Comparison of ENCODE assay signal across 8 cellular contexts in the genomic region with DNA sequence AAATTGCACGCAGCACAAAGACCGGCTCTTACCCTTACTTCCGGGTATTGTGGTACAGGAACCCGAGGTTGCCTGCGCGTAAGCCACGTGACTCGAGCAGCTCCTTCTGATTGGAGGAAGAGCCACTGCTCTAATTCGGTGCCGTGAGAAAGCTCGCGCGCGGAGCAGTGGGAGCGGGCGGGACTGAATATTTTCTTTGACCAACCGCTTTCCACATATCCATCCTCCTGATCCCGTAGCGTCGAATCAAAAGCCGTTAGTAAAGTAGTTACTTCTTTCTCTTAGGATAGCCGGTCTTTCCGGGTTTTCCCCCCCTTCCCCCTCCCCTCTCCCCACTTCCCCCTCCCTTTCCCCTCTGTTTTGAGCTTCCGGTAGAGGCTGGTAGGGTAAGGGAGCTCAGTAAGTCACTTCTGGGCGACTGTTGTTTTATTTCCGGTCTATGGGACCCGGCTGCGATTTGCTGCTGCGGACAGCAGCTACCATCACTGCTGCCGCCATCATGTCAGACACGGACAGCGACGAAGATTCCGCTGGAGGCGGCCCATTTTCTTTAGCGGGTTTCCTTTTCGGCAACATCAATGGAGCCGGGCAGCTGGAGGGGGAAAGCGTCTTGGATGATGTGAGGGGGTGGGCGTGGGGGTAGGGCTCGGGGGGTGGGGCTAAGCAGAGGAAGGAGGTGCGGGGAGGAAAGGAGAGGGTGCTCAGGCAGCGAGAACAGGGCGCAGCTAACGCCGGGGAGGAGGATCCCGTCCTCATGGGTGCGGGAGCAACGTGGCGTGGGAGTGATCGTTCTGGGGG. TPM values are rescaled to one million over a fixed set of nuclear protein-coding genes. Genes with fewer than 3 reads are reported as not detected.
DNase-seq lines count a peak whose midpoint lies in the region; TF ChIP-seq lines count a peak whose summit lies in the region.

A gene with protein sequence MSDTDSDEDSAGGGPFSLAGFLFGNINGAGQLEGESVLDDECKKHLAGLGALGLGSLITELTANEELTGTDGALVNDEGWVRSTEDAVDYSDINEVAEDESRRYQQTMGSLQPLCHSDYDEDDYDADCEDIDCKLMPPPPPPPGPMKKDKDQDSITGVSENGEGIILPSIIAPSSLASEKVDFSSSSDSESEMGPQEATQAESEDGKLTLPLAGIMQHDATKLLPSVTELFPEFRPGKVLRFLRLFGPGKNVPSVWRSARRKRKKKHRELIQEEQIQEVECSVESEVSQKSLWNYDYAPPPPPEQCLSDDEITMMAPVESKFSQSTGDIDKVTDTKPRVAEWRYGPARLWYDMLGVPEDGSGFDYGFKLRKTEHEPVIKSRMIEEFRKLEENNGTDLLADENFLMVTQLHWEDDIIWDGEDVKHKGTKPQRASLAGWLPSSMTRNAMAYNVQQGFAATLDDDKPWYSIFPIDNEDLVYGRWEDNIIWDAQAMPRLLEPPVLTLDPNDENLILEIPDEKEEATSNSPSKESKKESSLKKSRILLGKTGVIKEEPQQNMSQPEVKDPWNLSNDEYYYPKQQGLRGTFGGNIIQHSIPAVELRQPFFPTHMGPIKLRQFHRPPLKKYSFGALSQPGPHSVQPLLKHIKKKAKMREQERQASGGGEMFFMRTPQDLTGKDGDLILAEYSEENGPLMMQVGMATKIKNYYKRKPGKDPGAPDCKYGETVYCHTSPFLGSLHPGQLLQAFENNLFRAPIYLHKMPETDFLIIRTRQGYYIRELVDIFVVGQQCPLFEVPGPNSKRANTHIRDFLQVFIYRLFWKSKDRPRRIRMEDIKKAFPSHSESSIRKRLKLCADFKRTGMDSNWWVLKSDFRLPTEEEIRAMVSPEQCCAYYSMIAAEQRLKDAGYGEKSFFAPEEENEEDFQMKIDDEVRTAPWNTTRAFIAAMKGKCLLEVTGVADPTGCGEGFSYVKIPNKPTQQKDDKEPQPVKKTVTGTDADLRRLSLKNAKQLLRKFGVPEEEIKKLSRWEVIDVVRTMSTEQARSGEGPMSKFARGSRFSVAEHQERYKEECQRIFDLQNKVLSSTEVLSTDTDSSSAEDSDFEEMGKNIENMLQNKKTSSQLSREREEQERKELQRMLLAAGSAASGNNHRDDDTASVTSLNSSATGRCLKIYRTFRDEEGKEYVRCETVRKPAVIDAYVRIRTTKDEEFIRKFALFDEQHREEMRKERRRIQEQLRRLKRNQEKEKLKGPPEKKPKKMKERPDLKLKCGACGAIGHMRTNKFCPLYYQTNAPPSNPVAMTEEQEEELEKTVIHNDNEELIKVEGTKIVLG (N-terminal part only) (plus strand): TSS at position 482 of the 798 bp plus-strand sequence. CDS start 18 bp downstream, at position 500.

- no peaks in the 10 kb centered on the region for H3K9me3 Mint-ChIP-seq in activated naive CD4-positive, alpha-beta T cell treated with anti-CD3 and anti-CD28 coated beads for 36 hours

- H3K36me3 ChIP-seq in neuron (ENCODE audit: insufficient read depth, low read length) (peaks cover 9% of the 10 kb centered on the region), subcutaneous abdominal adipose tissue (ENCODE audit: control insufficient read depth in 5 of 5, insufficient read depth in 5 of 5, low read length in 5 of 5) (peaks cover 0 to 11% (median 4%) of the 10 kb centered on the region in 5 donors)

- H3K36me3 Mint-ChIP-seq in activated naive CD4-positive, alpha-beta T cell treated with anti-CD3 and anti-CD28 coated beads for 36 hours (ENCODE audit: low read depth) = peaks cover 8% of the 10 kb centered on the region

- intact Hi-C loops in activated naive CD4-positive, alpha-beta T cell treated with anti-CD3 and anti-CD28 coated beads for 36 hours (cut with micrococcal nuclease) = loop anchor here (1.0 to 5.0 kb wide), 9 partner anchors 83 to 816 kb away; a partner anchor contains a TSS

- no peaks in the 10 kb centered on the region for H3K27me3 Mint-ChIP-seq in activated naive CD4-positive, alpha-beta T cell treated with anti-CD3 and anti-CD28 coated beads for 36 hours (ENCODE audit: low read depth)

- TF ChIP-seq CTCF in HFF-Myc (IDR thresholded peaks at IDR 0.05; ENCODE audit: low read depth, low read length, missing control alignments) = no peak

- H3K4me3 ChIP-seq in HFF-Myc (replicated peaks; ENCODE audit: low read depth, low read length) (peak within 1 kb of the TSS; percentile 81), neuron (ENCODE audit: low read length) (peak within 1 kb of the TSS; percentile 66), subcutaneous abdominal adipose tissue (ENCODE audit: low read depth in 1 of 5, low read length in 5 of 5) (peak within 1 kb of the TSS; percentile 71 to 94 (median 85))

- peak within 1 kb of the TSS; percentile 98 for H3K4me3 Mint-ChIP-seq in activated naive CD4-positive, alpha-beta T cell treated with anti-CD3 and anti-CD28 coated beads for 36 hours

- CTCF ChIA-PET in activated naive CD4-positive, alpha-beta T cell treated with anti-CD3 and anti-CD28 coated beads for 36 hours (lab: Charles Lee) = interaction anchor here (0.6 kb wide), 2 partner anchors 48 to 216 kb away, joined by 3 to 6 read pairs; no protein-coding TSS in a partner anchor

- H3K9me3 ChIP-seq in neuron (ENCODE audit: low read length) = no peaks in the 10 kb centered on the region
- peaks cover 0 to 6% (median 0%) of the 10 kb centered on the region in 5 donors for H3K9me3 ChIP-seq in subcutaneous abdominal adipose tissue (ENCODE audit: control insufficient read depth in 5 of 5, low read length in 5 of 5)

- H3K4me1 ChIP-seq in neuron (ENCODE audit: insufficient read depth, low read length) (peaks cover 10% of the 10 kb centered on the region), subcutaneous abdominal adipose tissue (ENCODE audit: control insufficient read depth in 5 of 5, insufficient read depth in 5 of 5, low read length in 5 of 5) (peaks cover 4 to 25% (median 18%) of the 10 kb centered on the region in 5 donors)

- peaks cover 25% of the 10 kb centered on the region for H3K4me1 Mint-ChIP-seq in activated naive CD4-positive, alpha-beta T cell treated with anti-CD3 and anti-CD28 coated beads for 36 hours (ENCODE audit: low read depth)

- H3K27me3 ChIP-seq in neuron (ENCODE audit: insufficient read depth, low read length) (no peaks in the 10 kb centered on the region), subcutaneous abdominal adipose tissue (ENCODE audit: control insufficient read depth in 5 of 5, insufficient read depth in 4 of 5, low read length in 5 of 5) (peaks cover 0 to 4% (median 2%) of the 10 kb centered on the region in 5 donors)

- peak within 1 kb of the TSS; percentile 88 for H3K27ac ChIP-seq in subcutaneous abdominal adipose tissue (ENCODE audit: low read depth, low read length)

- no peak within 1 kb of the TSS for H2AFZ ChIP-seq in neuron (ENCODE audit: low read depth, low read length)

- H3K9ac ChIP-seq in subcutaneous abdominal adipose tissue (ENCODE audit: low read length in 5 of 5) = peak within 1 kb of the TSS; percentile 66 to 92 (median 84)

- H3K27ac Mint-ChIP-seq in activated naive CD4-positive, alpha-beta T cell treated with anti-CD3 and anti-CD28 coated beads for 36 hours = peak within 1 kb of the TSS; percentile 99

- peak; percentile 94 for DNase-seq in GM03348 (ENCODE audit: low spot score)
- DNase-seq in HFF-Myc (ENCODE audit: extremely low read depth, low read depth) = peak; percentile 90
- peak; percentile 96 for DNase-seq in NAMALWA (ENCODE audit: low spot score)
- DNase-seq in SK-N-DZ (ENCODE audit: low spot score) = peak; percentile 97
- DNase-seq in activated naive CD4-positive, alpha-beta T cell treated with anti-CD3 and anti-CD28 coated beads for 36 hours = peak; percentile 96
- DNase-seq in foreskin melanocyte = peak; percentile 95

RNA-seq across cellular contexts. Expression of the gene that starts here (rescaled TPM):
- 13.1 and 22.3 TPM in 2 replicates for polyA plus RNA-seq in SK-N-DZ (2014; cell fraction: cytosol; rRNA removed)
- polyA plus RNA-seq in SK-N-DZ (2014; cell fraction: nucleus; rRNA removed) = 11.4 and 17.8 TPM in 2 replicates
- total RNA-seq in activated naive CD4-positive, alpha-beta T cell treated with anti-CD3 and anti-CD28 coated beads for 36 hours = 10 to 100 TPM; 24.0 to 27.2 TPM

Comparison
In these comparisons a context has a peak if more than half of its experiments do, and no peak if none do; other contexts are left out.
1. Peak in every context shown above with its lines: DNase-seq, H3K4me3 ChIP-seq and H3K27ac ChIP-seq.